16 cellular contexts compared by ENCODE assay signal in the genomic region with DNA sequence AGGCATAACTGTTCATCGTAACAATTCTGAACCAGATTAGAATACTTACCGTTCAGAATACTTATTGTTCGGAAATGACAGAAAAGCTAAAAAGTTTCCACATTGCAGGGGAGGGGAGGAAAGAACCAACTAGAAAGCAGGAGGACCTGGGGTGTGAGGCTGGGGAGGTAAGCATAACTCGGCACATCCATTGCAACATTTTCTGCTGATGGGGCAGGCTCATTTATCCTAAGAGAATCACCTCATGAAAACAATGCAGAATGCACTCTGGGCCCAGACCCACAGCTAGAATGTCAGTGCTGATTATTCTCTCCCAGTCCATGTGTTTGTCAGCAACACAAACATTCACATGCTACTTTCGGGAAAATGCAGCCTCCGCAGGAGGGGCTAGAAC. TPM values are rescaled to one million over a fixed set of nuclear protein-coding genes. Genes with fewer than 3 reads are reported as not detected.
DNase-seq lines count a peak whose midpoint lies in the region; ATAC-seq and TF ChIP-seq lines count a peak whose summit lies in the region.
"Had no signal": no experiment of that assay in that cellular context is flagged by ENCODE, and none has a peak within 500 bp of the region (broad histone marks: within the 10 kb centered on the region; RNA-seq: fewer than 3 reads in every experiment).

No MANE protein-coding gene starts in this region.

- no peak overlapping the region for H3K4me3 Mint-ChIP-seq in nephron

- peaks cover 59% of the 10 kb centered on the region for H3K4me1 Mint-ChIP-seq in nephron

- ATAC-seq in HG03439 (IDR thresholded peaks at IDR 0.05; ENCODE audit: unreplicated experiment): no peak
- ATAC-seq: A549, PC-3 had no signal

- no peak for TF ChIP-seq CTCF in nephron (IDR thresholded peaks at IDR 0.05; ENCODE audit: unreplicated experiment in 3 of 3)
- no peak for TF ChIP-seq CTCF in smooth muscle cell (IDR thresholded peaks at IDR 0.05; ENCODE audit: borderline replicate concordance, insufficient read depth, poor library complexity, severe bottlenecking)

- H3K4me3 ChIP-seq in HUES48 (ENCODE audit: low read depth, low read length) (no peak overlapping the region), smooth muscle cell (no peak overlapping the region)
- H3K4me3 ChIP-seq: A549 had no signal

- H3K27me3 ChIP-seq in HUES48 (ENCODE audit: control insufficient read depth, insufficient read depth, low read length) (no peaks in the 10 kb centered on the region), smooth muscle cell (ENCODE audit: low read depth) (no peaks in the 10 kb centered on the region)

- H3K9me3 ChIP-seq in HUES48 (ENCODE audit: control insufficient read depth, insufficient read depth, low read length) (no peaks in the 10 kb centered on the region), smooth muscle cell (replicated peaks; ENCODE audit: low read depth) (no peaks in the 10 kb centered on the region)
- H3K9me3 ChIP-seq: A549 had no signal

- H3K4me1 ChIP-seq in HUES48 (ENCODE audit: control insufficient read depth, insufficient read depth, low read length) (peaks cover 11% of the 10 kb centered on the region), smooth muscle cell (ENCODE audit: low read depth) (peaks cover 27% of the 10 kb centered on the region)

- H3K36me3 ChIP-seq in HUES48 (ENCODE audit: control insufficient read depth, insufficient read depth, low read length) (no peaks in the 10 kb centered on the region), smooth muscle cell (ENCODE audit: low read depth) (no peaks in the 10 kb centered on the region)

- no peak overlapping the region for H3K4me2 ChIP-seq in smooth muscle cell
- H3K4me2 ChIP-seq: A549 had no signal

- H3K36me3 Mint-ChIP-seq in nephron (ENCODE audit: low read depth): peaks cover 6% of the 10 kb centered on the region

- peaks cover 100% of the 10 kb centered on the region for H3K79me2 ChIP-seq in smooth muscle cell (ENCODE audit: low read depth)

- peaks cover 14% of the 10 kb centered on the region for H3F3A ChIP-seq in smooth muscle cell (ENCODE audit: low read depth)

- 73% methylated on average over 6 of the region's 6 CpGs for WGBS in smooth muscle cell (ENCODE audit: low lambda C conversion rate)

- no peaks in the 10 kb centered on the region for H3K9me3 Mint-ChIP-seq in nephron

- no peaks in the 10 kb centered on the region for H3K27me3 Mint-ChIP-seq in nephron (ENCODE audit: low read depth)

- H3K9ac ChIP-seq in HUES48 (ENCODE audit: low read depth, low read length) (no peak overlapping the region), smooth muscle cell (ENCODE audit: low read depth) (no peak overlapping the region)

- H3K27ac Mint-ChIP-seq in nephron: peak overlapping the region; percentile 53 to 67 (median 61)
- H3K27ac Mint-ChIP-seq: CD4-positive, CD25-positive, alpha-beta regulatory T cell had no signal

- H2AFZ ChIP-seq in smooth muscle cell (ENCODE audit: low read depth): no peak overlapping the region

- DNase-seq in amniotic epithelial cell (ENCODE audit: low read depth) (peak; percentile 78), smooth muscle cell (lab: John Stamatoyannopoulos, UW; ENCODE audit: unreplicated experiment) (no peak), AG20443 (ENCODE audit: low spot score) (no peak), DMS 273 (lab: John Stamatoyannopoulos, UW; ENCODE audit: unreplicated experiment) (no peak)
- DNase-seq: CD4-positive, CD25-positive, alpha-beta regulatory T cell; HCEC 1CT; MV-4-11; NCI-H1436; NCI-H2081 treated with DMSO at 0.1 percent for 48 hours; NCI-H2227 treated with DMSO at 0.1 percent for 48 hours; NCI-H524 treated with DMSO at 0.1 percent for 48 hours; PC-3 had no signal

- H4K20me1 ChIP-seq in smooth muscle cell (ENCODE audit: low read depth): peaks cover 49% of the 10 kb centered on the region

- H3K27ac ChIP-seq in HUES48 (ENCODE audit: low read depth, low read length) (peak overlapping the region; percentile 5), smooth muscle cell (ENCODE audit: low read depth) (peak overlapping the region; percentile 10)
- H3K27ac ChIP-seq: A549 had no signal

RNA-seq across cellular contexts. Expression of gene DNMBP, which starts 9.6 kb away (rescaled TPM):
- total RNA-seq in smooth muscle cell: 14.1 and 17.9 TPM in 2 replicates
- 9.4 and 12.7 TPM in 2 replicates for polyA plus RNA-seq in smooth muscle cell
